In genomic region chr1:5959087-5959486, GRCh38 we compare ENCODE assay signal across 15 cellular contexts.
"Had no signal": no experiment of that assay in that cellular context is flagged by ENCODE, and none has a peak within 500 bp of the region (broad histone marks: within the 10 kb centered on the region; RNA-seq: fewer than 3 reads in every experiment).

No MANE protein-coding gene starts in this region.

- H3K27ac Mint-ChIP-seq: immature natural killer cell; naive thymus-derived CD8-positive, alpha-beta T cell; stimulated activated memory B cell treated with anti-CD40 and anti-IgM and Interleukin-4, amounts not matched to agents 10 μg/mL and 1 μg/mL and 100 μg/mL, for 72 hours; stimulated activated naive CD8-positive, alpha-beta T cell treated with anti-CD3 and anti-CD28 coated beads, Interleukin-15, Interleukin-2, amounts not matched to agents 100 ng/mL and 50 ng/mL, for 24 hours had no signal

- H3K27me3 Mint-ChIP-seq: naive thymus-derived CD8-positive, alpha-beta T cell; stimulated activated memory B cell treated with anti-CD40 and anti-IgM and Interleukin-4, amounts not matched to agents 10 μg/mL and 1 μg/mL and 100 μg/mL, for 72 hours; stimulated activated naive CD8-positive, alpha-beta T cell treated with anti-CD3 and anti-CD28 coated beads, Interleukin-15, Interleukin-2, amounts not matched to agents 100 ng/mL and 50 ng/mL, for 24 hours had no signal

- H3K9me3 Mint-ChIP-seq: immature natural killer cell; naive thymus-derived CD8-positive, alpha-beta T cell; stimulated activated memory B cell treated with anti-CD40 and anti-IgM and Interleukin-4, amounts not matched to agents 10 μg/mL and 1 μg/mL and 100 μg/mL, for 72 hours; stimulated activated naive CD8-positive, alpha-beta T cell treated with anti-CD3 and anti-CD28 coated beads, Interleukin-15, Interleukin-2, amounts not matched to agents 100 ng/mL and 50 ng/mL, for 24 hours had no signal

- ATAC-seq: foreskin keratinocyte; left cardiac atrium; left ventricle myocardium superior; mucosa of descending colon; naive thymus-derived CD8-positive, alpha-beta T cell; right cardiac atrium; stimulated activated memory B cell treated with anti-CD40 and anti-IgM and Interleukin-4, amounts not matched to agents 10 μg/mL and 1 μg/mL and 100 μg/mL, for 72 hours had no signal

- H3K4me3 Mint-ChIP-seq: immature natural killer cell; naive thymus-derived CD8-positive, alpha-beta T cell; stimulated activated memory B cell treated with anti-CD40 and anti-IgM and Interleukin-4, amounts not matched to agents 10 μg/mL and 1 μg/mL and 100 μg/mL, for 72 hours; stimulated activated naive CD8-positive, alpha-beta T cell treated with anti-CD3 and anti-CD28 coated beads, Interleukin-15, Interleukin-2, amounts not matched to agents 100 ng/mL and 50 ng/mL, for 24 hours had no signal

- DNase-seq: effector memory CD4-positive, alpha-beta T cell; foreskin keratinocyte; immature natural killer cell; left cardiac atrium; left ventricle myocardium superior; mesendoderm; mucosa of descending colon; naive thymus-derived CD8-positive, alpha-beta T cell; right cardiac atrium; stimulated activated CD4-positive, alpha-beta T cell treated with anti-CD3 and anti-CD28 coated beads, Interleukin-4, amount 100 ng/mL, for 1 hour; stimulated activated CD8-positive, alpha-beta memory T cell treated with anti-CD3 and anti-CD28 coated beads, Interleukin-4, amount 100 ng/mL, for 48 hours; upper lobe of left lung; uterus had no signal
